Comparison of ENCODE assay signal across 24 cellular contexts in genomic region chr2:60678551-60678950, GRCh38.
"Had no signal": no experiment of that assay in that cellular context is flagged by ENCODE, and none has a peak within 500 bp of the region (broad histone marks: within the 10 kb centered on the region; RNA-seq: fewer than 3 reads in every experiment).

No MANE protein-coding gene starts in this region.

- H3K36me3 Mint-ChIP-seq: T-cell had no signal

- H3K27ac ChIP-seq: HL-60, PC-9, Peyer's patch had no signal

- H3K4me2 ChIP-seq: PC-9, SK-N-SH had no signal

- DNase-seq: Karpas-422, KBM-7, MV-4-11, NCI-H1048, NCI-H1105, NCI-H1417, NCI-H1436 treated with DMSO at 0.1 percent for 48 hours, NCI-H1694, NCI-H187 treated with DMSO at 0.1 percent for 48 hours, NCI-H2081 treated with DMSO at 0.1 percent for 48 hours, NCI-H2171 treated with DMSO at 0.1 percent for 48 hours, NCI-H345, NCI-H526 treated with DMSO at 0.1 percent for 48 hours, NCI-H748 treated with DMSO at 0.1 percent for 48 hours, OCI-M1, PC-9, Peyer's patch, Right ventricle myocardium superior, SIG-M5, SK-N-SH, SW 1271, T-cell had no signal

- H3K27ac Mint-ChIP-seq: T-cell; T-helper 1 cell treated with Interleukin-12 subunit alpha and Interleukin-12 subunit beta and Interleukin-4 antibody, amounts not matched to agents 30 μg/mL and 1 μg/mL, for 36 hours had no signal

- H3K4me3 Mint-ChIP-seq: T-cell; T-helper 1 cell treated with Interleukin-12 subunit alpha and Interleukin-12 subunit beta and Interleukin-4 antibody, amounts not matched to agents 30 μg/mL and 1 μg/mL, for 36 hours had no signal

- H3K27me3 ChIP-seq: Peyer's patch had no signal

- H3K4me3 ChIP-seq: PC-9, Peyer's patch had no signal

- H3K9ac ChIP-seq: SK-N-SH had no signal

- H3K9me3 ChIP-seq: Peyer's patch, SK-N-SH had no signal

- H3K9me3 Mint-ChIP-seq: T-cell; T-helper 1 cell treated with Interleukin-12 subunit alpha and Interleukin-12 subunit beta and Interleukin-4 antibody, amounts not matched to agents 30 μg/mL and 1 μg/mL, for 36 hours had no signal

- H3K36me3 ChIP-seq: Peyer's patch had no signal

- ATAC-seq: T-cell had no signal

- H2AFZ ChIP-seq: PC-9 had no signal
